8 cellular contexts compared by ENCODE assay signal in genomic region chr1:89523597-89524368, GRCh38. TPM values are rescaled to one million over a fixed set of nuclear protein-coding genes. Genes with fewer than 3 reads are reported as not detected.
A peak's percentile ranks its signal among the peaks of the same experiment; 100 is the strongest.
DNase-seq lines count a peak whose midpoint lies in the region; TF ChIP-seq lines count a peak whose summit lies in the region.

No MANE protein-coding gene starts in this region.

- H3K4me3 ChIP-seq in GM06990 (replicated peaks; ENCODE audit: low read depth, low read length) (peak overlapping the region; percentile 94), kidney epithelial cell (ENCODE audit: low read depth, low read length) (peak overlapping the region; percentile 95)

- H3T11ph ChIP-seq in H9 (ENCODE audit: low read length) = no peak overlapping the region

- DNase-seq in GM06990 (ENCODE audit: extremely low read depth, insufficient read length) (no peak), H9 (peak; percentile 71), M059J (ENCODE audit: low read depth) (peak; percentile 42), SK-N-DZ (ENCODE audit: low spot score) (peak; percentile 91), T47D (ENCODE audit: low read depth in 1 of 2, low spot score in 1 of 2) (peak; percentile 29 to 61), kidney epithelial cell (ENCODE audit: low read depth) (no peak), HPDE6-E6E7 (ENCODE audit: extremely low spot score) (no peak)
- peak in 2 of 3 donors; percentile 58 to 64 for DNase-seq in stimulated activated CD4-positive, alpha-beta T cell treated with anti-CD3 and anti-CD28 coated beads, TNF-alpha, amount 100 ng/mL, for 48 hours (ENCODE audit: low read depth in 3 of 3)

- H3K27me3 ChIP-seq in GM06990 (replicated peaks; ENCODE audit: control insufficient read depth, insufficient read depth, low read length) (no peaks in the 10 kb centered on the region), H9 (ENCODE audit: insufficient read depth, low read length) (no peaks in the 10 kb centered on the region), kidney epithelial cell (ENCODE audit: control insufficient read depth, insufficient read depth, low read length) (no peaks in the 10 kb centered on the region)

- H3K9me3 Mint-ChIP-seq in H9 = peaks cover 1 to 9% of the 10 kb centered on the region in 2 experiments; a peak in 1 of 5 replicates

- no CpG with 5 or more reads among the region's 21 CpGs for WGBS in H9 (ENCODE audit: extremely low coverage, insufficient read length, low lambda C conversion rate)

- H2BK15ac ChIP-seq in H9 (ENCODE audit: low read depth, low read length) = no peak overlapping the region

- H3K79me1 ChIP-seq in H9 (ENCODE audit: insufficient read depth, low read depth, low read length, poor library complexity, severe bottlenecking) = no peaks in the 10 kb centered on the region

- H2BK12ac ChIP-seq in H9 (ENCODE audit: insufficient read length, low read depth, low read length) = no peak overlapping the region

- H3K9me3 ChIP-seq in H9 (ENCODE audit: control insufficient read depth, low read depth, low read length) = no peaks in the 10 kb centered on the region

- TF ChIP-seq CTCF in GM06990 (IDR thresholded peaks at IDR 0.05; ENCODE audit: insufficient read depth, low read length, poor library complexity, severe bottlenecking) = no peak
- no peak for TF ChIP-seq CTCF in H9 (conservative IDR thresholded peaks at IDR 0.05)
- TF ChIP-seq CTCF in kidney epithelial cell (IDR thresholded peaks at IDR 0.05; ENCODE audit: insufficient read depth, low read length, poor library complexity, severe bottlenecking) = no peak

- peak overlapping the region; percentile 78 for H3K9ac ChIP-seq in H9 (ENCODE audit: extremely low read depth, insufficient read length, low read length)

- peak overlapping the region; percentile 0 for H4K91ac ChIP-seq in H9 (ENCODE audit: insufficient read length, low read depth, low read length)

- no peaks in the 10 kb centered on the region for H3K36me3 ChIP-seq in GM06990 (ENCODE audit: control insufficient read depth, insufficient read depth, low read length)
- no peaks in the 10 kb centered on the region for H3K36me3 ChIP-seq in kidney epithelial cell (ENCODE audit: control insufficient read depth, insufficient read depth, low read length)

- H2AK5ac ChIP-seq in H9 (ENCODE audit: insufficient read length, low read length) = no peak overlapping the region

- in situ Hi-C loops in T47D (cut with HindIII; ENCODE audit: low pct_unique_long_range_greater_than_20kb, low sequenced_read_pairs) = no loop called here

- peak overlapping the region; percentile 19 for H3K27ac ChIP-seq in H9 (ENCODE audit: insufficient read length, low read depth, low read length)

- H3K4ac ChIP-seq in H9 (ENCODE audit: low read depth, low read length) = peak overlapping the region; percentile 71; the same call in 1 of the 2 replicates

- no peak overlapping the region for H2BK20ac ChIP-seq in H9 (ENCODE audit: low read depth, low read length, poor library complexity, severe bottlenecking)

- H4K8ac ChIP-seq in H9 (replicated peaks; ENCODE audit: insufficient read length, low read depth, low read length) = no peak overlapping the region

- H3K4me2 ChIP-seq in H9 (ENCODE audit: insufficient read depth, insufficient read length, low read length) = peak overlapping the region; percentile 72

- peak overlapping the region; percentile 83 for H3K18ac ChIP-seq in H9 (ENCODE audit: insufficient read length, low read depth, low read length)

- peaks cover 8% of the 10 kb centered on the region for H3K23me2 ChIP-seq in H9 (ENCODE audit: insufficient read length, low read depth, low read length, poor library complexity, severe bottlenecking)

- peaks cover 5% of the 10 kb centered on the region; the same call in 1 of the 2 replicates for H3K4me1 ChIP-seq in H9 (ENCODE audit: insufficient read depth, low read length)

- peaks cover 4% of the 10 kb centered on the region; the same call in 1 of the 2 replicates for H3K79me2 ChIP-seq in H9 (ENCODE audit: insufficient read depth, low read length)

- no peaks in the 10 kb centered on the region for H4K20me1 ChIP-seq in H9 (ENCODE audit: control insufficient read depth, insufficient read depth, insufficient read length)

- H2AFZ ChIP-seq in H9 (ENCODE audit: low read length) = no peak overlapping the region

- H3K56ac ChIP-seq in H9 (ENCODE audit: insufficient read length, low read depth, low read length) = no peak overlapping the region

- H3K23ac ChIP-seq in H9 (ENCODE audit: insufficient read length, low read depth, low read length) = no peak overlapping the region

- peaks cover 23 to 25% of the 10 kb centered on the region in 2 experiments for H3K4me1 Mint-ChIP-seq in H9

- peak overlapping the region; percentile 7 for H2BK5ac ChIP-seq in H9 (ENCODE audit: insufficient read length, low read length)

- peak overlapping the region; percentile 73 to 89 for H3K4me3 Mint-ChIP-seq in H9

- peak overlapping the region; percentile 13 for H4K5ac ChIP-seq in H9 (ENCODE audit: insufficient read length, low read depth, low read length)

- H3K36me3 Mint-ChIP-seq in H9 (ENCODE audit: insufficient read depth in 1 of 3, low read depth in 3 of 3) = peaks cover 5 to 8% (median 6%) of the 10 kb centered on the region in 3 experiments; a peak in 6 of 7 replicates

- H3K27ac Mint-ChIP-seq in H9 = peak overlapping the region; percentile 41 to 96 (median 86)

- H2BK120ac ChIP-seq in H9 (ENCODE audit: low read depth, low read length, poor library complexity, severe bottlenecking) = no peak overlapping the region

- H3K14ac ChIP-seq in H9 (ENCODE audit: insufficient read depth, low read length) = peak overlapping the region; percentile 92

- H3K27me3 Mint-ChIP-seq in H9 (ENCODE audit: low read depth) = 0 out of 2 replicates have a peak, but pooled peaks cover 2% of the 10 kb centered on the region

RNA-seq across cellular contexts. Expression of gene LRRC8B, which starts 0.8 kb away (rescaled TPM):
- total RNA-seq in H9 (2021) = 29.1 and 33.2 TPM in 2 replicates
- 0.30 and 0.32 TPM in 2 replicates for total RNA-seq in M059J (2014; rRNA removed; shearing (Covaris generic))
- polyA plus RNA-seq in SK-N-DZ (2014; cell fraction: cytosol; rRNA removed) = 11.2 and 16.4 TPM in 2 replicates
- polyA plus RNA-seq in SK-N-DZ (2014; cell fraction: nucleus; rRNA removed) = 4.1 and 4.6 TPM in 2 replicates
- 8.9 and 19.0 TPM in 2 replicates for total RNA-seq in kidney epithelial cell

Comparison
In these comparisons a context has a peak if more than half of its experiments do, and no peak if none do; other contexts are left out.
1. DNase-seq: peak in H9 (single experiment), M059J (single experiment), SK-N-DZ (single experiment), T47D (2 of 2) and stimulated activated CD4-positive, alpha-beta T cell treated with anti-CD3 and anti-CD28 coated beads, TNF-alpha, amount 100 ng/mL, for 48 hours (2 of 3); none in GM06990 (single experiment), kidney epithelial cell (single experiment) and HPDE6-E6E7 (single experiment).